ENCODE assay signal across 18 cellular contexts in genomic region chr5:93407470-93407869, GRCh38.
"Had no signal": no experiment of that assay in that cellular context is flagged by ENCODE, and none has a peak within 500 bp of the region (broad histone marks: within the 10 kb centered on the region; RNA-seq: fewer than 3 reads in every experiment).

No MANE protein-coding gene starts in this region.

- H3K4me1 Mint-ChIP-seq: activated CD4-positive, alpha-beta T cell treated with anti-CD3 and anti-CD28 coated beads, Interleukin-2, amount 10 ng/mL, durations not matched to agents 7 days and 5 days; central memory CD8-positive, alpha-beta T cell; naive thymus-derived CD4-positive, alpha-beta T cell; T-cell had no signal

- H3K27ac Mint-ChIP-seq: activated CD4-positive, alpha-beta T cell treated with anti-CD3 and anti-CD28 coated beads, Interleukin-2, amount 10 ng/mL, durations not matched to agents 7 days and 5 days; naive thymus-derived CD4-positive, alpha-beta T cell; progenitor cell of endocrine pancreas; T-cell had no signal

- H3K4me3 ChIP-seq: colonic mucosa, left ventricle myocardium inferior, tibial nerve, uterus had no signal

- H3K27ac ChIP-seq: colonic mucosa, left ventricle myocardium inferior, tibial nerve, uterus had no signal

- H3K27me3 Mint-ChIP-seq: progenitor cell of endocrine pancreas had no signal

- H3K27me3 ChIP-seq: colonic mucosa, tibial nerve, uterus had no signal

- H3K9me3 ChIP-seq: colonic mucosa, left ventricle myocardium inferior, tibial nerve, uterus had no signal

- ATAC-seq: naive thymus-derived CD4-positive, alpha-beta T cell; right cardiac atrium; stimulated activated naive CD8-positive, alpha-beta T cell treated with anti-CD3 and anti-CD28 coated beads, Interleukin-15, Interleukin-2, amounts not matched to agents 100 U/mL and 50 U/mL, for 24 hours; T-cell had no signal

- H3K4me1 ChIP-seq: colonic mucosa, left ventricle myocardium inferior, uterus had no signal

- H3K36me3 ChIP-seq: colonic mucosa, left ventricle myocardium inferior, uterus had no signal

- H3K4me3 Mint-ChIP-seq: activated CD4-positive, alpha-beta T cell treated with anti-CD3 and anti-CD28 coated beads, Interleukin-2, amount 10 ng/mL, durations not matched to agents 7 days and 5 days; central memory CD8-positive, alpha-beta T cell; naive thymus-derived CD4-positive, alpha-beta T cell; T-cell had no signal

- DNase-seq: activated CD4-positive, alpha-beta T cell treated with anti-CD3 and anti-CD28 coated beads, Interleukin-2, amount 10 ng/mL, durations not matched to agents 7 days and 5 days; activated CD8-positive, alpha-beta memory T cell treated with anti-CD3 and anti-CD28 coated beads, Interleukin-2, amount 50 U/mL, for 4 hours; activated effector memory CD4-positive, alpha-beta T cell treated with anti-CD3 and anti-CD28 coated beads, Interleukin-2, amount 50 U/mL, for 16 hours; activated naive CD4-positive, alpha-beta T cell treated with anti-CD3 and anti-CD28 coated beads, Interleukin-2, amount 50 U/mL, for 16 hours; activated T-cell treated with anti-CD3 and anti-CD28 coated beads, Interleukin-2, amount 50 U/mL, for 48 hours; aorta; colonic mucosa; erythroblast; left ventricle myocardium inferior; naive thymus-derived CD4-positive, alpha-beta T cell; right cardiac atrium; stimulated activated naive CD8-positive, alpha-beta T cell treated with anti-CD3 and anti-CD28 coated beads, Interleukin-15, Interleukin-2, amounts not matched to agents 100 U/mL and 50 U/mL, for 24 hours; substantia nigra; T-cell; uterus had no signal

- H3K36me3 Mint-ChIP-seq: naive thymus-derived CD4-positive, alpha-beta T cell; T-cell had no signal

- H3K9me3 Mint-ChIP-seq: activated CD4-positive, alpha-beta T cell treated with anti-CD3 and anti-CD28 coated beads, Interleukin-2, amount 10 ng/mL, durations not matched to agents 7 days and 5 days; central memory CD8-positive, alpha-beta T cell; T-cell had no signal
